Comparison of ENCODE assay signal across 1 cellular context in the genomic region with DNA sequence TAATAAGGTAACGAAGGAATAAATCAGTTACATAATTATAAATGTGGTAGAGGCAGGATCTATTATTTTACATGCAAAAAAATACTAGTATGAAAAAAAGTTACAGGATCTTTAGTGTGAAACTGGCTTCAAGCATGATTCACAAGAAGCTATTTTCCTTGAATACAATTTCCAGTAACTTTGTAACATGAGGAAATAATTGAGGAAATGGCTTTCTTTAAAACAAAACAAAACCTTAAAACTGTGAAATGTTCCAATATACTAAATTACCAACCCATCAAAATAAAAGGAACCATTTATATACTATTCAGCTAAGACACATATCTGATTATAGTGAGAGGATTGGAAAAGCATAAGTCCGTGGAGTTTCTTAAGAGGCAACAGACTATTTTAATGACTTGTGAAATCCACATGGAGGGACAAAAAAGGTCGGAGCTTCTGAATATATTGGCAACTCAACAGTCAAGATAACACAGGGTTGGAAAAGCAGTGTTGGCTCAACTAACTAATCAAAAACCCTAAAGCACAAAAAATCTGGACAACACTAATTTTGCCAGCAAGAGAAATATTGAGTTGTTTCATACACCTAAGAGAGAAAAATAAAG.
TF ChIP-seq lines count a peak whose summit lies in the region.

No MANE protein-coding gene starts in this region.

TF ChIP-seq in IMR-90, 13 proteins besides CTCF, POLR2A, EP300 and RAD21 (continued from another document):
- no peak for TF ChIP-seq FOS (IDR thresholded peaks at IDR 0.05; ENCODE audit: low read depth, low read length)
- TF ChIP-seq ELK1 (IDR thresholded peaks at IDR 0.05; ENCODE audit: borderline replicate concordance, low read depth, low read length): no peak
- no peak for TF ChIP-seq CEBPB (IDR thresholded peaks at IDR 0.05; ENCODE audit: low read depth, low read length)
- no peak for TF ChIP-seq MAFK (IDR thresholded peaks at IDR 0.05; ENCODE audit: low read depth, low read length)
- TF ChIP-seq RFX5 (IDR thresholded peaks at IDR 0.05; ENCODE audit: low read depth, low read length): no peak
- TF ChIP-seq BHLHE40 (IDR thresholded peaks at IDR 0.05; ENCODE audit: low read depth, low read length): no peak
- no peak for TF ChIP-seq NFE2L2 (IDR thresholded peaks at IDR 0.05; ENCODE audit: low read depth, low read length)
